27 cellular contexts compared by ENCODE assay signal in the genomic region with DNA sequence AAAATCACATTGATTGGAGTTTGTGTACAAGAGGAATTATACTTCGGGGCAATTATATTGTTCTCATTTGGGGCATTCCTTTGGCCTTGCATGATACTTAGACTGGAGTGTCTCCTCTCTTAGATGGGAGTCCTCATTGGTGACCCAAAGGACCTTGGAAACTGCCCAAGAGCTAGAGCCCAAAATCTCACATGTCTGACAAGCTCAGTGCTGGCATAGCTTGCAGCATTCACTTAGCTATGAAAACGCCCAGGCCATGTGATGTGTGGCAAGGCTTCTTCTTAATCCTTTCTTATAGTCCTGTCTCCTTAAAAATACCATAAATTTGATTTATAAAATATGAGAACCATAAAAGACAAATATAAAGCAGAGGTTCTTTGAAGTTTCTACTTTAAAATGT.
A peak's percentile ranks its signal among the peaks of the same experiment; 100 is the strongest.
DNase-seq lines count a peak whose midpoint lies in the region; ATAC-seq and TF ChIP-seq lines count a peak whose summit lies in the region.
"Had no signal": no experiment of that assay in that cellular context is flagged by ENCODE, and none has a peak within 500 bp of the region (broad histone marks: within the 10 kb centered on the region; RNA-seq: fewer than 3 reads in every experiment).

No MANE protein-coding gene starts in this region.

- H3K4me3 ChIP-seq in SK-N-MC (no peak overlapping the region), right cardiac atrium (ENCODE audit: low read length) (no peak overlapping the region), smooth muscle cell (no peak overlapping the region)
- H3K4me3 ChIP-seq in CD8-positive, alpha-beta T cell (ENCODE audit: low read depth, low read length): no peak overlapping the region
- H3K4me3 ChIP-seq: prostate gland, thoracic aorta, uterus had no signal

- H3K4me1 ChIP-seq in right cardiac atrium (ENCODE audit: control insufficient read depth, insufficient read depth, low read length) (peaks cover 6% of the 10 kb centered on the region), smooth muscle cell (ENCODE audit: low read depth) (peaks cover 5% of the 10 kb centered on the region)
- H3K4me1 ChIP-seq in CD8-positive, alpha-beta T cell (ENCODE audit: insufficient read depth, low read length): no peaks in the 10 kb centered on the region
- H3K4me1 ChIP-seq: BE2C, prostate gland, uterus had no signal

- no peaks in the 10 kb centered on the region for H3K36me3 ChIP-seq in SK-N-MC (ENCODE audit: insufficient read depth, low read length)
- no peaks in the 10 kb centered on the region for H3K36me3 ChIP-seq in smooth muscle cell (ENCODE audit: low read depth)
- no peaks in the 10 kb centered on the region for H3K36me3 ChIP-seq in CD8-positive, alpha-beta T cell (ENCODE audit: insufficient read depth, low read length)
- H3K36me3 ChIP-seq: BE2C, brain microvascular endothelial cell, prostate gland, thoracic aorta, uterus had no signal

- POLR2A ChIA-PET in CD8-positive, alpha-beta T cell (lab: Charles Lee): interaction anchor here (1.0 kb wide), 1 partner anchor 18 kb away, joined by 3 read pairs; no protein-coding TSS in a partner anchor

- H4K20me1 ChIP-seq in smooth muscle cell (ENCODE audit: low read depth): peaks cover 7% of the 10 kb centered on the region

- H3F3A ChIP-seq in smooth muscle cell (ENCODE audit: low read depth): no peaks in the 10 kb centered on the region

- peaks cover 42% of the 10 kb centered on the region for H3K79me2 ChIP-seq in smooth muscle cell (ENCODE audit: low read depth)

- no peak overlapping the region for H2AFZ ChIP-seq in smooth muscle cell (ENCODE audit: low read depth)

- WGBS in right cardiac atrium: 48% methylated on average over 2 of the region's 2 CpGs
- 72% methylated on average over 2 of the region's 2 CpGs for WGBS in smooth muscle cell (ENCODE audit: low lambda C conversion rate)

- H3K9ac ChIP-seq in SK-N-MC (ENCODE audit: insufficient read length) (no peak overlapping the region), smooth muscle cell (ENCODE audit: low read depth) (no peak overlapping the region)

- DNase-seq in SK-N-MC (ENCODE audit: low read depth, low spot score): no peak
- DNase-seq in fibroblast of peridontal ligament (ENCODE audit: extremely low read depth): peak; percentile 16
- DNase-seq in right cardiac atrium: peak in 1 of 3 donors; percentile 21
- DNase-seq in smooth muscle cell (lab: John Stamatoyannopoulos, UW; ENCODE audit: unreplicated experiment): no peak
- no peak for DNase-seq in NCI-H2171 treated with DMSO at 0.1 percent for 48 hours (lab: John Stamatoyannopoulos, UW)
- DNase-seq in activated CD4-positive, CD25-positive, alpha-beta regulatory T cell treated with anti-CD3 and anti-CD28 coated beads, Interleukin-2, amount 50 U/mL, for 72 hours: no peak
- no peak for DNase-seq in CD8-positive, alpha-beta T cell
- DNase-seq in AG08395 (ENCODE audit: low spot score): no peak
- DNase-seq: activated CD4-positive, alpha-beta memory T cell treated with anti-CD3 and anti-CD28 coated beads for 36 hours; activated naive CD4-positive, alpha-beta T cell treated with Interleukin-2 at 50 U/mL for 16 hours; BE2C; brain microvascular endothelial cell; CD8-positive, alpha-beta memory T cell; DMS 273 treated with DMSO at 0.1 percent for 48 hours; midbrain; MV-4-11; naive thymus-derived CD8-positive, alpha-beta T cell; NCI-H2107; NCI-H510A; OCI-M1; stimulated activated naive CD4-positive, alpha-beta T cell treated with Interleukin-2 at 50 U/mL for 16 hours; uterus had no signal

- peak; percentile 67 to 73 for ATAC-seq in right cardiac atrium
- no peak for ATAC-seq in CD8-positive, alpha-beta T cell
- ATAC-seq: activated CD4-positive, CD25-positive, alpha-beta regulatory T cell treated with anti-CD3 and anti-CD28 coated beads, Interleukin-2, amount 50 U/mL, for 24 hours; naive thymus-derived CD8-positive, alpha-beta T cell had no signal

- peak overlapping the region; percentile 35 for H3K4me2 ChIP-seq in smooth muscle cell

- peaks cover 9% of the 10 kb centered on the region for H3K27me3 Mint-ChIP-seq in CD8-positive, alpha-beta T cell (ENCODE audit: low read depth)
- H3K27me3 Mint-ChIP-seq: activated CD4-positive, alpha-beta memory T cell treated with anti-CD3 and anti-CD28 coated beads for 36 hours had no signal

- no peak overlapping the region for H3K27ac Mint-ChIP-seq in CD8-positive, alpha-beta T cell
- H3K27ac Mint-ChIP-seq: activated CD4-positive, alpha-beta memory T cell treated with anti-CD3 and anti-CD28 coated beads for 36 hours; activated T-helper 1 cell treated with anti-CD3 and anti-CD28 coated beads, Interleukin-12 subunit alpha, Interleukin-12 subunit beta, Interleukin-2, Interleukin-4 antibody, amounts not matched to agents 30 ng/mL and 10 ng/mL and 1 ng/mL, durations not matched to agents 14 hours and 24 hours and 36 hours; IgD-negative memory B cell; naive thymus-derived CD8-positive, alpha-beta T cell had no signal

- H3K4me3 Mint-ChIP-seq in CD8-positive, alpha-beta T cell: no peak overlapping the region
- H3K4me3 Mint-ChIP-seq: activated CD4-positive, alpha-beta memory T cell treated with anti-CD3 and anti-CD28 coated beads for 36 hours; activated T-helper 1 cell treated with anti-CD3 and anti-CD28 coated beads, Interleukin-12 subunit alpha, Interleukin-12 subunit beta, Interleukin-2, Interleukin-4 antibody, amounts not matched to agents 30 ng/mL and 10 ng/mL and 1 ng/mL, durations not matched to agents 14 hours and 24 hours and 36 hours; CD8-positive, alpha-beta memory T cell; IgD-negative memory B cell; naive thymus-derived CD8-positive, alpha-beta T cell had no signal

- no peaks in the 10 kb centered on the region for H3K9me3 Mint-ChIP-seq in CD8-positive, alpha-beta T cell
- H3K9me3 Mint-ChIP-seq: activated CD4-positive, alpha-beta memory T cell treated with anti-CD3 and anti-CD28 coated beads for 36 hours; activated T-helper 1 cell treated with anti-CD3 and anti-CD28 coated beads, Interleukin-12 subunit alpha, Interleukin-12 subunit beta, Interleukin-2, Interleukin-4 antibody, amounts not matched to agents 30 ng/mL and 10 ng/mL and 1 ng/mL, durations not matched to agents 14 hours and 24 hours and 36 hours; CD8-positive, alpha-beta memory T cell; IgD-negative memory B cell; naive thymus-derived CD8-positive, alpha-beta T cell had no signal

- intact Hi-C loops in right cardiac atrium (cut with DNase I): no loop called here
- intact Hi-C loops in CD8-positive, alpha-beta T cell (cut with DNase I, micrococcal nuclease): no loop called here

- TF ChIP-seq CTCF in smooth muscle cell (IDR thresholded peaks at IDR 0.05; ENCODE audit: borderline replicate concordance, insufficient read depth, poor library complexity, severe bottlenecking): no peak
- TF ChIP-seq CTCF in CD8-positive, alpha-beta T cell (IDR thresholded peaks at IDR 0.05): no peak

- H3K36me3 Mint-ChIP-seq in CD8-positive, alpha-beta T cell: no peaks in the 10 kb centered on the region
- H3K36me3 Mint-ChIP-seq: activated CD4-positive, alpha-beta memory T cell treated with anti-CD3 and anti-CD28 coated beads for 36 hours; CD8-positive, alpha-beta memory T cell; IgD-negative memory B cell; naive thymus-derived CD8-positive, alpha-beta T cell had no signal

- H3K4me1 Mint-ChIP-seq in CD8-positive, alpha-beta T cell (ENCODE audit: low read depth): no peaks in the 10 kb centered on the region
- H3K4me1 Mint-ChIP-seq: CD8-positive, alpha-beta memory T cell; IgD-negative memory B cell; naive thymus-derived CD8-positive, alpha-beta T cell had no signal

- H3K9me3 ChIP-seq in SK-N-MC (ENCODE audit: low read depth, low read length): no peaks in the 10 kb centered on the region
- no peaks in the 10 kb centered on the region for H3K9me3 ChIP-seq in right cardiac atrium (ENCODE audit: control insufficient read depth, low read length)
- no peaks in the 10 kb centered on the region for H3K9me3 ChIP-seq in smooth muscle cell (replicated peaks; ENCODE audit: low read depth)
- H3K9me3 ChIP-seq in CD8-positive, alpha-beta T cell (ENCODE audit: low read length): no peaks in the 10 kb centered on the region
- H3K9me3 ChIP-seq: BE2C, prostate gland, thoracic aorta, uterus had no signal

- CTCF ChIA-PET in CD8-positive, alpha-beta T cell (lab: Charles Lee): no interaction called here

- 0 out of 2 replicates have a peak overlapping the region, but pooled peaks have one; percentile 4 for H3K27ac ChIP-seq in SK-N-MC
- H3K27ac ChIP-seq in right cardiac atrium (ENCODE audit: low read length): no peak overlapping the region
- H3K27ac ChIP-seq in smooth muscle cell (ENCODE audit: low read depth): peak overlapping the region; percentile 8
- H3K27ac ChIP-seq in CD8-positive, alpha-beta T cell (ENCODE audit: low read depth, low read length): no peak overlapping the region
- H3K27ac ChIP-seq: brain microvascular endothelial cell, prostate gland, thoracic aorta, uterus had no signal

- H3K27me3 ChIP-seq in right cardiac atrium (ENCODE audit: control insufficient read depth, insufficient read depth): no peaks in the 10 kb centered on the region
- H3K27me3 ChIP-seq in smooth muscle cell (ENCODE audit: low read depth): no peaks in the 10 kb centered on the region
- H3K27me3 ChIP-seq in CD8-positive, alpha-beta T cell (ENCODE audit: insufficient read depth, low read length): no peaks in the 10 kb centered on the region
- H3K27me3 ChIP-seq: BE2C, brain microvascular endothelial cell, uterus had no signal

Comparison
In these comparisons a context has a peak if more than half of its experiments do, and no peak if none do; other contexts are left out.
1. H3K27ac ChIP-seq: peak in SK-N-MC (single experiment) and smooth muscle cell (single experiment); none in right cardiac atrium (single experiment) and CD8-positive, alpha-beta T cell (single experiment).